Comparison of ENCODE assay signal across 8 cellular contexts in the genomic region with DNA sequence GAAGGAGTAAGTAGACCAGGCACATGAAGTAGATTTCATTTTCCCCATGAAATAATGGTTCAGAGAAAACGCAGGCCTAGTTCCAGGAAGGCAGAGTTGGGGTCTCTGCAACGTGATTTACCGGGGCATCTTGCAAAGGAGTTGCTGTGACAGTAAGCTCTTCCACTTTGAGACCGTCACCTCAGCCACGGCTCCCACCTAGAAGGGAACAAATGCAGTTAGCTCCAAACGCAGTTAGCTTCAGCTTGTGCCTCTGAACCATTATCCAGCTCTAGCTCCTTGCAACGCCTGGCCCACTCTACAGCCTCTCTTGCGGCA. TPM values are rescaled to one million over a fixed set of nuclear protein-coding genes. Genes with fewer than 3 reads are reported as not detected.
A peak's percentile ranks its signal among the peaks of the same experiment; 100 is the strongest.
DNase-seq lines count a peak whose midpoint lies in the region; ATAC-seq, FAIRE-seq and TF ChIP-seq lines count a peak whose summit lies in the region.

No MANE protein-coding gene starts in this region.

- H3K9ac ChIP-seq in HUES64 (ENCODE audit: low read depth, low read length), result peak overlapping the region; percentile 97

- no peaks in the 10 kb centered on the region for H3K9me3 ChIP-seq in A549
- H3K9me3 ChIP-seq in HUES64 (ENCODE audit: insufficient read depth, low read depth, low read length), result no peaks in the 10 kb centered on the region
- no peaks in the 10 kb centered on the region for H3K9me3 ChIP-seq in muscle layer of duodenum (ENCODE audit: control insufficient read depth in 1 of 2, low read length in 2 of 2)

- CTCF ChIA-PET in A549 (lab: Yijun Ruan, JAX), result interaction anchor here (1.1 kb wide), 1 partner anchor 128 kb away, joined by 4 read pairs; no protein-coding TSS in a partner anchor

- TF ChIP-seq EP300 in A549 (IDR thresholded peaks at IDR 0.05), result no peak

- no peak for TF ChIP-seq CTCF in A549 (IDR thresholded peaks at IDR 0.05)
- TF ChIP-seq CTCF in choroid plexus epithelial cell (conservative IDR thresholded peaks at IDR 0.05; ENCODE audit: low read depth, low read length), result no peak

- TF ChIP-seq POLR2A in A549 (IDR thresholded peaks at IDR 0.05; ENCODE audit: low read length), result no peak

- H3K4me1 ChIP-seq in A549, result peaks cover 31% of the 10 kb centered on the region
- peaks cover 7% of the 10 kb centered on the region for H3K4me1 ChIP-seq in HUES64 (ENCODE audit: insufficient read depth, low read length)
- peaks cover 10 to 15% of the 10 kb centered on the region in 2 donors for H3K4me1 ChIP-seq in muscle layer of duodenum (ENCODE audit: control insufficient read depth in 1 of 2, insufficient read depth in 2 of 2, low read length in 2 of 2)

- peak overlapping the region; percentile 93 for H3K4me2 ChIP-seq in A549

- no peak for DNase-seq in A549 (ENCODE audit: low read depth in 1 of 2, low spot score in 1 of 2)
- DNase-seq in choroid plexus epithelial cell (ENCODE audit: low read depth), result no peak
- no peak for DNase-seq in SK-N-DZ (ENCODE audit: low spot score)
- DNase-seq in glomerular visceral epithelial cell (ENCODE audit: extremely low spot score), result no peak
- no peak for DNase-seq in activated CD4-positive, alpha-beta T cell treated with anti-CD3 and anti-CD28 coated beads, Interleukin-2, amount 50 U/mL, for 1 hour

- no peak for TF ChIP-seq RAD21 in A549 (conservative IDR thresholded peaks at IDR 0.05 in 1 of 2, IDR thresholded peaks at IDR 0.05 in 1 of 2)

- no peak for FAIRE-seq in A549 (lab: Jason Lieb, UNC)

- POLR2A ChIA-PET in A549 (lab: Yijun Ruan, JAX), result interaction anchor here (0.7 to 2.0 kb wide), 6 partner anchors 8 to 126 kb away, joined by 3 to 12 read pairs (median 4); a partner anchor contains a TSS

- H3K4me3 ChIP-seq in A549 (peak overlapping the region; percentile 64), HUES64 (ENCODE audit: low read length) (peak overlapping the region; percentile 83), choroid plexus epithelial cell (ENCODE audit: low read depth, low read length) (peak overlapping the region; percentile 96), muscle layer of duodenum (ENCODE audit: low read depth in 1 of 2, low read length in 2 of 2) (peak overlapping the region; percentile 74 to 88)

- H3K27ac ChIP-seq in A549 (peak overlapping the region; percentile 88 to 95), HUES64 (ENCODE audit: low read depth, low read length) (peak overlapping the region; percentile 95), muscle layer of duodenum (ENCODE audit: low read length) (peak overlapping the region; percentile 98)

- H3K27me3 ChIP-seq in HUES64 (ENCODE audit: insufficient read depth, low read length), result no peaks in the 10 kb centered on the region
- no peaks in the 10 kb centered on the region for H3K27me3 ChIP-seq in muscle layer of duodenum (ENCODE audit: low read depth, low read length)

- H3K36me3 ChIP-seq in HUES64 (ENCODE audit: insufficient read depth, low read length) (peaks cover 47% of the 10 kb centered on the region), muscle layer of duodenum (ENCODE audit: control insufficient read depth in 1 of 2, insufficient read depth in 2 of 2, low read length in 2 of 2) (peaks cover 28 to 33% of the 10 kb centered on the region in 2 donors)

- 0% methylated on average over 8 of the region's 8 CpGs for WGBS in A549 (ENCODE audit: missing lambda C conversion rate)
- 3% methylated on average over 8 of the region's 8 CpGs for WGBS in HUES64

- ATAC-seq in A549 (no peak), GM21786 (IDR thresholded peaks at IDR 0.05; ENCODE audit: unreplicated experiment) (no peak)

TF ChIP-seq in A549, 52 proteins besides CTCF, POLR2A, EP300 and RAD21:
- peak; percentile 62; the same call in 1 of the 2 replicates for TF ChIP-seq TFCP2L1 (CRISPR knock-in tag; IDR thresholded peaks at IDR 0.05)
- TF ChIP-seq EHF (CRISPR knock-in tag; IDR thresholded peaks at IDR 0.05), result no peak

RNA-seq across cellular contexts. Expression of a gene that starts 7.0 kb away (rescaled TPM):
- polyA plus RNA-seq in A549 (2011; rRNA removed) (0.03 TPM in 1 of 2 replicates, not detected in the other), A549 (2017; fragmentation: RNase III; extraction: RNeasy Plus Mini Kit Qiagen cat#74134 plus additional on column Dnase treatment) (0.04 to 0.12 TPM (median 0.06 TPM) in 3 replicates)
- 0.05 and 0.09 TPM in 2 replicates for polyA plus RNA-seq in A549 (2012; cell fraction: cytosol; rRNA removed)
- polyA plus RNA-seq in A549 (2012; cell fraction: nucleus; rRNA removed), result 0.28 and 0.48 TPM in 2 replicates
- 0.33 and 0.73 TPM in 2 replicates for polyA minus RNA-seq in A549 (2011; rRNA and poly(A)+ RNA removed)
- not detected for polyA plus RNA-seq in HUES64 (2013, experiment 1 of 2)
- not detected for polyA plus RNA-seq in HUES64 (2013, experiment 2 of 2)
- 0.09 TPM in 1 of 2 replicates, not detected in the other for polyA plus RNA-seq in SK-N-DZ (2014; cell fraction: cytosol; rRNA removed)
- 0.14 and 0.22 TPM in 2 replicates for polyA plus RNA-seq in SK-N-DZ (2014; cell fraction: nucleus; rRNA removed)

RNA-seq across cellular contexts. Expression of a gene that starts 14.1 kb away (rescaled TPM):
- polyA plus RNA-seq in A549 (2011; rRNA removed) (18.9 and 24.8 TPM in 2 replicates), A549 (2017; fragmentation: RNase III; extraction: RNeasy Plus Mini Kit Qiagen cat#74134 plus additional on column Dnase treatment) (33.3 to 38.0 TPM (median 34.6 TPM) in 3 replicates)
- 50.6 and 66.6 TPM in 2 replicates for polyA plus RNA-seq in A549 (2012; cell fraction: cytosol; rRNA removed)
- polyA plus RNA-seq in A549 (2012; cell fraction: nucleus; rRNA removed), result 65.7 and 80.1 TPM in 2 replicates
- 38.7 and 53.4 TPM in 2 replicates for polyA minus RNA-seq in A549 (2011; rRNA and poly(A)+ RNA removed)
- 30.4 TPM for polyA plus RNA-seq in HUES64 (2013, experiment 1 of 2)
- polyA plus RNA-seq in HUES64 (2013, experiment 2 of 2), result 30.7 TPM
- polyA plus RNA-seq in SK-N-DZ (2014; cell fraction: cytosol; rRNA removed), result 31.1 and 38.3 TPM in 2 replicates
- polyA plus RNA-seq in SK-N-DZ (2014; cell fraction: nucleus; rRNA removed), result 30.9 and 32.2 TPM in 2 replicates
